Comparison of ENCODE assay signal across 9 cellular contexts in the genomic region with DNA sequence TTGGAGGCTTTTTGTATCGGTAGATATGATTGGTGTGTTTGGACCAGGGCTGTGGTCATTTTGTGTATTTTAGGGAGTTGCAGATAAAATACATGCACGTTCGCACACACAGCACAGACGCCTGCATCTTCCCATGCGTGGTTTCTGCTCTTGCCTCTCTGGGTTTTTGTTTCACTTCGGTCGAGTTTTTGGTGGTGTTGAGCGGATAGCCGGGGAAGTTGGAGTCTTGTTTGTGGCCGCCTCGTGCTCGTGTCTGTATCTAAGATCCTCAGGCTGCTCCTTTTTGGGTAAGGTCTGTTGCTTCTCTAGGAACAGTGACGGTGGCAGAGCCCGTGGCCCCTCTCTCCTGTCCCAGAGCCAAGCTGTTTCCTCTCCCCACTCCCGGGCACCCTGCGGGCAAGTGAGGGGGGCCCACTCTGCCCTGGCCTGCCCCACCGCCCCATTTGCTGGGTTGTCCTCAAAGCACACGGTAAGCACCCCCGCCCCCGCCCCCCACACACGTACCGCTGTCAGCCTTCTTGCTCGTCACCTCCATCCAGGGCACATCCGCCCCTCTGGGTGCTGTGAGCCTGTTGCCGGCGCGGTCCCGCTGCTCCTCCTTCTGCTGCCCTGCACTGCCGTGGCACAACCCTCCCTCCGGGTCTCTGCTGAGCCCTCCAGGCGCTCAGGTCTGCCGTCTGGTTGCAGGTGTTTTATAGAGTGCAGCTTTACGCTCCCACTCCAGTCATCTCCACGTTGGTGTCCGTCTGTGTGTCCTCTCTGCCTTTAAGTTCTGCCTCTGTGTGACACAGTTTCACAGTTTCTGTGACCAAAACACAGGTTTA. TPM values are rescaled to one million over a fixed set of nuclear protein-coding genes. Genes with fewer than 3 reads are reported as not detected.
DNase-seq lines count a peak whose midpoint lies in the region; ATAC-seq and TF ChIP-seq lines count a peak whose summit lies in the region.
"Had no signal": no experiment of that assay in that cellular context is flagged by ENCODE, and none has a peak within 500 bp of the region (broad histone marks: within the 10 kb centered on the region; RNA-seq: fewer than 3 reads in every experiment).

No MANE protein-coding gene starts in this region.

- peaks cover 43 to 74% (median 61%) of the 10 kb centered on the region in 4 donors for H3K4me1 Mint-ChIP-seq in CD4-positive, alpha-beta memory T cell
- H3K4me1 Mint-ChIP-seq in Caco-2 (ENCODE audit: low read depth, unreplicated experiment): peaks cover 16% of the 10 kb centered on the region

- H3K9me3 Mint-ChIP-seq in CD4-positive, alpha-beta memory T cell: peaks cover 0 to 8% (median 6%) of the 10 kb centered on the region in 8 donors
- H3K9me3 Mint-ChIP-seq in Caco-2 (ENCODE audit: unreplicated experiment): peaks cover 10% of the 10 kb centered on the region

- WGBS in heart right ventricle, 2 donors: 50 to 59% methylated on average over 35 of the region's 35 CpGs

- H3K36me3 ChIP-seq in CD4-positive, alpha-beta memory T cell (ENCODE audit: insufficient read depth, low read length): peaks cover 3% of the 10 kb centered on the region
- H3K36me3 ChIP-seq in heart right ventricle: no peaks in the 10 kb centered on the region
- H3K36me3 ChIP-seq in Caco-2 (ENCODE audit: control insufficient read depth, insufficient read depth, low read length): no peaks in the 10 kb centered on the region
- H3K36me3 ChIP-seq in HAP-1 (replicated peaks): no peaks in the 10 kb centered on the region
- H3K36me3 ChIP-seq: cardiac muscle cell had no signal

- peak overlapping the region; percentile 5 to 51 for H3K4me3 ChIP-seq in CD4-positive, alpha-beta memory T cell (ENCODE audit: low read length in 2 of 2)
- H3K4me3 ChIP-seq in heart right ventricle: peak overlapping the region in 8 of 10 donors; percentile 1 to 47 (median 34)
- H3K4me3 ChIP-seq in Caco-2 (ENCODE audit: low read depth, low read length): no peak overlapping the region
- H3K4me3 ChIP-seq in HAP-1: no peak overlapping the region
- H3K4me3 ChIP-seq: cardiac muscle cell had no signal

- BruUV-seq in Caco-2 (replicated peaks; lab: Mats Ljungman, UMichigan): no TSS peak

- H3K9me3 ChIP-seq in CD4-positive, alpha-beta memory T cell (ENCODE audit: control insufficient read depth in 1 of 2, low read length in 2 of 2): no peaks in the 10 kb centered on the region
- peaks cover 0 to 17% (median 9%) of the 10 kb centered on the region in 11 donors for H3K9me3 ChIP-seq in heart right ventricle
- no peaks in the 10 kb centered on the region for H3K9me3 ChIP-seq in Caco-2
- no peaks in the 10 kb centered on the region for H3K9me3 ChIP-seq in HAP-1

- DNase-seq in CD4-positive, alpha-beta memory T cell: peak; percentile 68 to 85 (median 75)
- DNase-seq in KBM-7: peak; percentile 76
- peak; percentile 46 for DNase-seq in activated T-cell treated with anti-CD3 and anti-CD28 coated beads for 4 hours
- no peak for DNase-seq in heart right ventricle
- DNase-seq in stimulated activated CD8-positive, alpha-beta memory T cell treated with anti-CD3 and anti-CD28 coated beads, Interleukin-4, amount 100 ng/mL, for 1 hour (ENCODE audit: low read depth in 2 of 2, low spot score in 1 of 2): peak; percentile 18 to 43
- no peak for DNase-seq in cerebellar nuclear complex (lab: John Stamatoyannopoulos, UW)
- DNase-seq in Caco-2: no peak
- DNase-seq in HAP-1 (ENCODE audit: low spot score in 2 of 2): no peak

- peaks cover 53% of the 10 kb centered on the region for H3K4me1 ChIP-seq in CD4-positive, alpha-beta memory T cell (ENCODE audit: insufficient read depth, low read length)
- H3K4me1 ChIP-seq in heart right ventricle: peaks cover 6 to 66% (median 34%) of the 10 kb centered on the region in 9 donors
- peaks cover 20% of the 10 kb centered on the region for H3K4me1 ChIP-seq in Caco-2
- peaks cover 6% of the 10 kb centered on the region for H3K4me1 ChIP-seq in HAP-1

- POLR2A ChIA-PET in CD4-positive, alpha-beta memory T cell (lab: Charles Lee; ENCODE audit: partially characterized antibody): interaction anchor here (1.0 to 1.4 kb wide), 4 partner anchors 24 to 54 kb away, joined by 3 to 4 read pairs (median 3); no protein-coding TSS in a partner anchor
- POLR2A ChIA-PET in Caco-2 (lab: Charles Lee): no interaction called here

- no peaks in the 10 kb centered on the region for H3K27me3 Mint-ChIP-seq in CD4-positive, alpha-beta memory T cell
- no peaks in the 10 kb centered on the region for H3K27me3 Mint-ChIP-seq in Caco-2 (ENCODE audit: insufficient read depth, unreplicated experiment)

- ATAC-seq in heart right ventricle: peak; percentile 28 to 65 (median 45)

- CTCF ChIA-PET in CD4-positive, alpha-beta memory T cell (lab: Charles Lee; ENCODE audit: partially characterized antibody): interaction anchor here (0.9 kb wide), 2 partner anchors 21 to 24 kb away, joined by 3 read pairs; no protein-coding TSS in a partner anchor
- CTCF ChIA-PET in Caco-2 (lab: Charles Lee): no interaction called here

- H3K27ac Mint-ChIP-seq in CD4-positive, alpha-beta memory T cell: peak overlapping the region; percentile 83 to 99 (median 95)
- H3K27ac Mint-ChIP-seq in Caco-2 (ENCODE audit: unreplicated experiment): no peak overlapping the region

- H3K36me3 Mint-ChIP-seq in CD4-positive, alpha-beta memory T cell: peaks cover 15 to 16% of the 10 kb centered on the region in 2 donors
- H3K36me3 Mint-ChIP-seq in Caco-2 (ENCODE audit: insufficient read depth, unreplicated experiment): peaks cover 8% of the 10 kb centered on the region

- intact Hi-C loops in CD4-positive, alpha-beta memory T cell (cut with micrococcal nuclease): loop anchor here (2.0 kb wide), 2 partner anchors 22 to 50 kb away; no protein-coding TSS in a partner anchor
- intact Hi-C loops in heart right ventricle (cut with DNase I): loop anchor here in 1 of 10 donors (2.0 kb wide), 1 partner anchor 46 kb away; no protein-coding TSS in a partner anchor
- intact Hi-C loops in Caco-2 (cut with micrococcal nuclease; ENCODE audit: unreplicated experiment): no loop called here

- TF ChIP-seq CTCF in heart right ventricle (IDR thresholded peaks at IDR 0.05) (no peak), Caco-2 (IDR thresholded peaks at IDR 0.05; ENCODE audit: insufficient read depth in 1 of 2, low read depth in 1 of 2, low read length in 1 of 2, severe bottlenecking in 1 of 2, unreplicated experiment in 1 of 2) (no peak)

- in situ Hi-C loops in KBM-7 (cut with MboI; ENCODE audit: low pct_unique_long_range_greater_than_20kb, low sequenced_read_pairs) (no loop called here), HAP-1 (cut with MboI; ENCODE audit: low sequenced_read_pairs) (no loop called here)

- H3K27ac ChIP-seq in CD4-positive, alpha-beta memory T cell (ENCODE audit: low read depth, low read length): peak overlapping the region; percentile 62
- peak overlapping the region in 1 of 10 donors; percentile 64 for H3K27ac ChIP-seq in heart right ventricle
- H3K27ac ChIP-seq: cardiac muscle cell had no signal

- no peaks in the 10 kb centered on the region for H3K27me3 ChIP-seq in CD4-positive, alpha-beta memory T cell (ENCODE audit: insufficient read depth, low read length)
- H3K27me3 ChIP-seq in heart right ventricle (no peaks in the 10 kb centered on the region), Caco-2 (replicated peaks; ENCODE audit: control insufficient read depth, insufficient read depth, low read length) (no peaks in the 10 kb centered on the region), HAP-1 (ENCODE audit: low read depth) (no peaks in the 10 kb centered on the region)
- H3K27me3 ChIP-seq: cardiac muscle cell had no signal

- H3K4me3 Mint-ChIP-seq in CD4-positive, alpha-beta memory T cell: peak overlapping the region; percentile 85 to 96 (median 90)
- H3K4me3 Mint-ChIP-seq in Caco-2 (ENCODE audit: unreplicated experiment): no peak overlapping the region

RNA-seq across cellular contexts. Expression of gene AGPAT3, which starts 51.9 kb away (rescaled TPM):
- 10 to 100 TPM; 72.4 to 76.7 TPM for total RNA-seq in CD4-positive, alpha-beta memory T cell
- polyA plus RNA-seq in CD4-positive, alpha-beta memory T cell: 10 to 100 TPM; 16.0 to 21.0 TPM
- 100 to 1,000 TPM in 1 of 10 donors, 10 to 100 TPM in 9; 54.6 to 110 (median 66.5) TPM for total RNA-seq in heart right ventricle
- 10 to 100 TPM; 19.7 to 20.7 TPM for polyA plus RNA-seq in heart right ventricle
- 61.8 and 65.5 TPM in 2 replicates for total RNA-seq in Caco-2 (2022)

Comparison
In these comparisons a context has a peak if more than half of its experiments do, and no peak if none do; other contexts are left out.
1. DNase-seq: peak in CD4-positive, alpha-beta memory T cell (5 of 5), KBM-7 (single experiment), activated T-cell treated with anti-CD3 and anti-CD28 coated beads for 4 hours (single experiment) and stimulated activated CD8-positive, alpha-beta memory T cell treated with anti-CD3 and anti-CD28 coated beads, Interleukin-4, amount 100 ng/mL, for 1 hour (2 of 2); none in heart right ventricle (0 of 2), cerebellar nuclear complex (0 of 2), Caco-2 (0 of 2) and HAP-1 (0 of 2).
2. H3K4me3 ChIP-seq: peak in CD4-positive, alpha-beta memory T cell (2 of 2) and heart right ventricle (8 of 10); none in Caco-2 (single experiment) and HAP-1 (single experiment).